ENCODE assay signal across 9 cellular contexts in the genomic region with DNA sequence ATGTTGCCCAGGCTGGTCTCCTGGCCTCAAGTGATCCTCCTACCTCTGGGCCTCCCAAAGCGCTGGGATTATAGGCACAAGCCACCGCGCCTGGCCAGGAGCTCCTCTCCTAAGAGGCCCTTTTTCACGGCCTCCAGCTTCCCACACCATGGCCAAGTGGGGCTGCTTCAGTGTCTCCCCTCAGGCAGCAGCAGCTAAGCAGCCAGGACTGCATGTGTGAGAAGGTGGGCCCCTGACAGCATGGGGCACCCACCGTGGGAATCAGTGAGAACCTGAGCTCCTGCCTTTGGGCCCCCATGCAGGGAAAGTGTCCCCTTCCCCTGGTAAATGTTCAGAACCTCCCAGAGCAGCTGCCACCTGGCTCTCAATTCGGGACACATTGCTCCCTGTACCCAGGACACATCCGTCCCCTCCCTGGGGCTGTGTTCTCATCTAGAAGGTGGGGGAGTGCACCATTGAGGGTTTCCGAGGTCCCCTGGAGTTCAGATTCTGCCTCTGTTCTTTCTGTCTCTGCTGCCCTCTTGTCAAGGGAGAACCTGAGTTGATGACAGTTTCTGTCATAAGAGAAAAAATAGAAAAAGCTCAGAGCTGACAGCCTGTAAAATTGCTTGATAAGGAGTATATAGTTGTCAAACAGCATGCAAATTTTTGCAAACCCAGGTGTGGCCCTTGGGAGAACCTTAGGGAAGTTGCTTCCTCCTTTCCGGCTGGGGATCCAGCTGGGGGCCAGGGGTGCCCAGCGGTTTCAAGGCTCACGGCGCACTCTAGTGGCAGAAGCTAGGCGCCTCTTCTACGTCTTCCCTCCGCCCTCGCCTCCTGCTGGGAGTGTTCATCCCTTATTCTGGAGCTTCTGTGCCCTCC. TPM values are rescaled to one million over a fixed set of nuclear protein-coding genes. Genes with fewer than 3 reads are reported as not detected.
DNase-seq lines count a peak whose midpoint lies in the region; ATAC-seq and TF ChIP-seq lines count a peak whose summit lies in the region.
"Had no signal": no experiment of that assay in that cellular context is flagged by ENCODE, and none has a peak within 500 bp of the region (broad histone marks: within the 10 kb centered on the region; RNA-seq: fewer than 3 reads in every experiment).

No MANE protein-coding gene starts in this region.

- H3K36me3 Mint-ChIP-seq in activated naive CD4-positive, alpha-beta T cell treated with anti-CD3 and anti-CD28 coated beads, Interleukin-2, amount 50 U/mL, for 72 hours, result no peaks in the 10 kb centered on the region

- H3K4me1 ChIP-seq in heart left ventricle, result peaks cover 0 to 9% (median 0%) of the 10 kb centered on the region in 12 donors

- 19 to 35% (median 32%) methylated on average over 12 to 16 of the region's 16 CpGs for WGBS in heart left ventricle, 4 donors

- H3K27me3 ChIP-seq in heart left ventricle, result peaks cover 0 to 19% (median 0%) of the 10 kb centered on the region in 9 donors

- H3K27ac ChIP-seq in heart left ventricle, result no peak overlapping the region

- peak; percentile 90 to 91 for ATAC-seq in activated naive CD4-positive, alpha-beta T cell treated with anti-CD3 and anti-CD28 coated beads, Interleukin-2, amount 50 U/mL, for 72 hours
- ATAC-seq in heart left ventricle (peak; percentile 74 to 89 (median 84)), HG02588 (IDR thresholded peaks at IDR 0.05; ENCODE audit: unreplicated experiment) (no peak), HG02759 (IDR thresholded peaks at IDR 0.05; ENCODE audit: unreplicated experiment) (no peak)

- H3K9me3 Mint-ChIP-seq in activated naive CD4-positive, alpha-beta T cell treated with anti-CD3 and anti-CD28 coated beads, Interleukin-2, amount 50 U/mL, for 72 hours, result no peaks in the 10 kb centered on the region
- H3K9me3 Mint-ChIP-seq: T-helper 1 cell treated with Interleukin-12 subunit alpha and Interleukin-12 subunit beta and Interleukin-4 antibody, amounts not matched to agents 30 μg/mL and 1 μg/mL, for 36 hours had no signal

- intact Hi-C loops in heart left ventricle (cut with DNase I), result loop anchor here (1.0 to 10.0 kb wide), 11 partner anchors 90 to 490 kb away; no protein-coding TSS in a partner anchor

- peak; percentile 59 for DNase-seq in DMS114 treated with DMSO at 0.1 percent for 48 hours (lab: John Stamatoyannopoulos, UW; ENCODE audit: unreplicated experiment)
- peak; percentile 53 for DNase-seq in SKM-1 treated with dmso at 0.1 percent for 144 hours (lab: John Stamatoyannopoulos, UW; ENCODE audit: unreplicated experiment)
- DNase-seq in activated naive CD4-positive, alpha-beta T cell treated with anti-CD3 and anti-CD28 coated beads, Interleukin-2, amount 50 U/mL, for 72 hours (ENCODE audit: low spot score in 2 of 2), result peak in 1 of 2 donors; percentile 66
- DNase-seq in heart left ventricle, result peak; percentile 51 to 80 (median 61)
- peak; percentile 83 for DNase-seq in retina

- no peak overlapping the region for H3K4me3 ChIP-seq in heart left ventricle

- TF ChIP-seq POLR2A in heart left ventricle (IDR thresholded peaks at IDR 0.05), result no peak

- TF ChIP-seq CTCF in LNCAP (IDR thresholded peaks at IDR 0.05) (peak; percentile 89), heart left ventricle (IDR thresholded peaks at IDR 0.05) (peak; percentile 68 to 89 (median 84))

- H3K9me3 ChIP-seq in heart left ventricle, result no peaks in the 10 kb centered on the region

- H3K27ac Mint-ChIP-seq in activated naive CD4-positive, alpha-beta T cell treated with anti-CD3 and anti-CD28 coated beads, Interleukin-2, amount 50 U/mL, for 72 hours, result peak overlapping the region in 1 of 2 donors; percentile 80
- H3K27ac Mint-ChIP-seq: T-helper 1 cell treated with Interleukin-12 subunit alpha and Interleukin-12 subunit beta and Interleukin-4 antibody, amounts not matched to agents 30 μg/mL and 1 μg/mL, for 36 hours had no signal

- H3K36me3 ChIP-seq in heart left ventricle, result no peaks in the 10 kb centered on the region

RNA-seq across cellular contexts. Expression of gene FAM83F, which starts 29.7 kb away (rescaled TPM):
- total RNA-seq in activated naive CD4-positive, alpha-beta T cell treated with anti-CD3 and anti-CD28 coated beads, Interleukin-2, amount 50 U/mL, for 72 hours, result 1 to 10 TPM; 1.1 TPM
- 1 to 10 TPM; 1.3 to 6.6 (median 3.1) TPM for total RNA-seq in heart left ventricle
- 1 to 10 TPM; 1.7 to 2.5 TPM for polyA plus RNA-seq in heart left ventricle

Comparison
In these comparisons a context has a peak if more than half of its experiments do, and no peak if none do; other contexts are left out.
1. ATAC-seq: peak in activated naive CD4-positive, alpha-beta T cell treated with anti-CD3 and anti-CD28 coated beads, Interleukin-2, amount 50 U/mL, for 72 hours (2 of 2) and heart left ventricle (4 of 4); none in HG02588 (single experiment) and HG02759 (single experiment).